Comparison of ENCODE assay signal across 15 cellular contexts in genomic region chr11:129313588-129314288, GRCh38.
DNase-seq lines count a peak whose midpoint lies in the region; ATAC-seq and TF ChIP-seq lines count a peak whose summit lies in the region.
"Had no signal": no experiment of that assay in that cellular context is flagged by ENCODE, and none has a peak within 500 bp of the region (broad histone marks: within the 10 kb centered on the region; RNA-seq: fewer than 3 reads in every experiment).

No MANE protein-coding gene starts in this region.

- H3K9me3 ChIP-seq in HEK293 (ENCODE audit: control insufficient read depth, insufficient read depth, low read depth, low read length): no peaks in the 10 kb centered on the region
- H3K9me3 ChIP-seq in ascending aorta: no peaks in the 10 kb centered on the region
- no peaks in the 10 kb centered on the region for H3K9me3 ChIP-seq in left ventricle myocardium inferior (replicated peaks)
- H3K9me3 ChIP-seq: adrenal gland, left lung, sigmoid colon, stomach had no signal

- TF ChIP-seq CTCF in AG09309 (IDR thresholded peaks at IDR 0.05; ENCODE audit: control insufficient read depth, insufficient read depth, low read depth, low read length, missing control alignments) (no peak), HEK293 (tag by site-specific recombination; IDR thresholded peaks at IDR 0.05) (no peak), ascending aorta (IDR thresholded peaks at IDR 0.05) (no peak), left ventricle myocardium inferior (IDR thresholded peaks at IDR 0.05; ENCODE audit: borderline replicate concordance) (no peak)

- H3K4me3 ChIP-seq in AG09309 (ENCODE audit: control insufficient read depth, low read depth, low read length) (no peak overlapping the region), HEK293 (ENCODE audit: low read depth, low read length) (no peak overlapping the region), ascending aorta (peak overlapping the region; percentile 35 to 46), left ventricle myocardium inferior (peak overlapping the region; percentile 52)
- H3K4me3 ChIP-seq: adrenal gland, left lung, sigmoid colon, stomach had no signal

- CTCF ChIA-PET in HEK293 (lab: Yijun Ruan, JAX): interaction anchor here (0.6 to 1.0 kb wide), 3 partner anchors 11 to 169 kb away, joined by 3 to 4 read pairs (median 3); no protein-coding TSS in a partner anchor

- H3K4me1 ChIP-seq in HEK293 (ENCODE audit: control insufficient read depth, insufficient read depth, low read length): no peaks in the 10 kb centered on the region
- no peaks in the 10 kb centered on the region for H3K4me1 ChIP-seq in ascending aorta
- peaks cover 17% of the 10 kb centered on the region for H3K4me1 ChIP-seq in left ventricle myocardium inferior
- H3K4me1 ChIP-seq: adrenal gland, sigmoid colon had no signal

- H3K27me3 ChIP-seq in ascending aorta: no peaks in the 10 kb centered on the region
- H3K27me3 ChIP-seq in left ventricle myocardium inferior (ENCODE audit: low read depth): peaks cover 15% of the 10 kb centered on the region
- H3K27me3 ChIP-seq: adrenal gland, left lung, sigmoid colon, stomach had no signal

- H3K27ac ChIP-seq in HEK293 (ENCODE audit: extremely low read depth, low read depth, low read length) (no peak overlapping the region), ascending aorta (no peak overlapping the region), left ventricle myocardium inferior (replicated peaks) (no peak overlapping the region)
- H3K27ac ChIP-seq: adrenal gland, sigmoid colon, stomach had no signal

- intact Hi-C loops in ascending aorta (cut with DNase I) (no loop called here), left ventricle myocardium inferior (cut with micrococcal nuclease) (no loop called here)

- H3K36me3 ChIP-seq in HEK293 (ENCODE audit: control insufficient read depth in 2 of 2, insufficient read depth in 1 of 2, low read length in 2 of 2) (no peaks in the 10 kb centered on the region), ascending aorta (no peaks in the 10 kb centered on the region), left ventricle myocardium inferior (no peaks in the 10 kb centered on the region)
- H3K36me3 ChIP-seq: adrenal gland, left lung, sigmoid colon, stomach had no signal

- peak; percentile 8 for DNase-seq in AG09309 (ENCODE audit: low read depth)
- DNase-seq in ascending aorta (ENCODE audit: low spot score in 2 of 2): no peak
- DNase-seq in left ventricle myocardium inferior: no peak
- no peak for DNase-seq in NAMALWA (ENCODE audit: low spot score)
- no peak for DNase-seq in HCEC 1CT
- no peak for DNase-seq in activated gamma-delta T cell (lab: John Stamatoyannopoulos, UW)
- DNase-seq: activated CD4-positive, CD25-positive, alpha-beta regulatory T cell; adrenal gland; CD4-positive, CD25-positive, alpha-beta regulatory T cell; left lung; natural killer cell; sigmoid colon; stomach had no signal

- POLR2A ChIA-PET in HEK293 (lab: Yijun Ruan, JAX): no interaction called here

- no peak for ATAC-seq in HG02571 (IDR thresholded peaks at IDR 0.05; ENCODE audit: unreplicated experiment)
- ATAC-seq: left lung, natural killer cell had no signal

TF ChIP-seq in HEK293, 187 proteins besides CTCF, POLR2A, EP300 and RAD21:
- TF ChIP-seq OSR2 (tag by site-specific recombination; IDR thresholded peaks at IDR 0.05) (0 out of 2 replicates have a peak, but pooled peaks have one; percentile 29), PRDM10 (tag by site-specific recombination; IDR thresholded peaks at IDR 0.05) (0 out of 2 replicates have a peak, but pooled peaks have one; percentile 40), ATF2 (tag by site-specific recombination; IDR thresholded peaks at IDR 0.05; ENCODE audit: low read depth) (peak; percentile 56), ZNF585B (tag by site-specific recombination; IDR thresholded peaks at IDR 0.05) (no peak)
TF ChIP-seq in HEK293: peak in this region for 3.

Comparison
In these comparisons a context has a peak if more than half of its experiments do, and no peak if none do; other contexts are left out.
1. H3K4me3 ChIP-seq: peak in ascending aorta (2 of 2) and left ventricle myocardium inferior (single experiment); none in AG09309 (single experiment) and HEK293 (single experiment).